In the genomic region with DNA sequence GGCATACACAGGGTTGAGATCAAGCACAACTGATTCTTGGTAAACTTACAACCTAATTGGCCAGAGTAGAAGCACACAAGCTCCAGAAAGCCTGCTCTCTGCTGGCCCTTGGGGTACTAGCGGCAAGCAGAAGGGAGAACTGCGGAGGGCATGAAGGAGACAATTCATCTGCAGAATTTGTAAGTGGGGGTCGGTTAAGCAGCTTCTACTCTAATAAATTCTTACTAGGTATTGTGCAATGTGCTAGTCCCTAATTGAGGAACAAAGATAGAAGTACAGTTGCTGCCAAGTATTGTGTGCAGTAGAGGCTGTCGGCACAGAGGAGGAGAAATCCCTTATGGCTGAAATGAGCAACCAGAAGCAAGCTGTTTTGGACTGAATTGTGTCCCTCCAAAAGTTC, we compare ENCODE assay signal across 1 cellular context.
TF ChIP-seq lines count a peak whose summit lies in the region.

No MANE protein-coding gene starts in this region.

TF ChIP-seq in H1, 55 proteins besides CTCF, POLR2A, EP300 and RAD21 (continued from another document):
- TF ChIP-seq EZH2 (IDR thresholded peaks at IDR 0.05; ENCODE audit: low read depth, low read length, severe bottlenecking): no peak
- no peak for TF ChIP-seq CHD1 (IDR thresholded peaks at IDR 0.05; ENCODE audit: low read depth, low read length)
- no peak for TF ChIP-seq SRF (IDR thresholded peaks at IDR 0.05; ENCODE audit: low read depth, low read length)
- TF ChIP-seq TAF7 (optimal IDR thresholded peaks at IDR 0.05; ENCODE audit: borderline replicate concordance, low read depth, low read length): no peak
- TF ChIP-seq GTF2F1 (IDR thresholded peaks at IDR 0.05; ENCODE audit: borderline replicate concordance, low read depth, low read length): no peak
- TF ChIP-seq RNF2 (IDR thresholded peaks at IDR 0.05; ENCODE audit: borderline replicate concordance, low read depth, low read length, missing control alignments, poor library complexity, severe bottlenecking): no peak
- TF ChIP-seq, protein P1, sequence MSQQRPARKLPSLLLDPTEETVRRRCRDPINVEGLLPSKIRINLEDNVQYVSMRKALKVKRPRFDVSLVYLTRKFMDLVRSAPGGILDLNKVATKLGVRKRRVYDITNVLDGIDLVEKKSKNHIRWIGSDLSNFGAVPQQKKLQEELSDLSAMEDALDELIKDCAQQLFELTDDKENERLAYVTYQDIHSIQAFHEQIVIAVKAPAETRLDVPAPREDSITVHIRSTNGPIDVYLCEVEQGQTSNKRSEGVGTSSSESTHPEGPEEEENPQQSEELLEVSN (IDR thresholded peaks at IDR 0.05): no peak
- no peak for TF ChIP-seq CBX8 (IDR thresholded peaks at IDR 0.05; ENCODE audit: borderline replicate concordance, low read depth, low read length)
- no peak for TF ChIP-seq FOSL1 (IDR thresholded peaks at IDR 0.05; ENCODE audit: insufficient read depth, low read depth, low read length)
- TF ChIP-seq, protein P2, sequence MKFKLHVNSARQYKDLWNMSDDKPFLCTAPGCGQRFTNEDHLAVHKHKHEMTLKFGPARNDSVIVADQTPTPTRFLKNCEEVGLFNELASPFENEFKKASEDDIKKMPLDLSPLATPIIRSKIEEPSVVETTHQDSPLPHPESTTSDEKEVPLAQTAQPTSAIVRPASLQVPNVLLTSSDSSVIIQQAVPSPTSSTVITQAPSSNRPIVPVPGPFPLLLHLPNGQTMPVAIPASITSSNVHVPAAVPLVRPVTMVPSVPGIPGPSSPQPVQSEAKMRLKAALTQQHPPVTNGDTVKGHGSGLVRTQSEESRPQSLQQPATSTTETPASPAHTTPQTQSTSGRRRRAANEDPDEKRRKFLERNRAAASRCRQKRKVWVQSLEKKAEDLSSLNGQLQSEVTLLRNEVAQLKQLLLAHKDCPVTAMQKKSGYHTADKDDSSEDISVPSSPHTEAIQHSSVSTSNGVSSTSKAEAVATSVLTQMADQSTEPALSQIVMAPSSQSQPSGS (IDR thresholded peaks at IDR 0.05; ENCODE audit: low read length): no peak
- TF ChIP-seq RFX5 (IDR thresholded peaks at IDR 0.05; ENCODE audit: borderline replicate concordance, low read depth, low read length): no peak
- TF ChIP-seq, protein P3, sequence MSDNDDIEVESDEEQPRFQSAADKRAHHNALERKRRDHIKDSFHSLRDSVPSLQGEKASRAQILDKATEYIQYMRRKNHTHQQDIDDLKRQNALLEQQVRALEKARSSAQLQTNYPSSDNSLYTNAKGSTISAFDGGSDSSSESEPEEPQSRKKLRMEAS (IDR thresholded peaks at IDR 0.05): no peak
- TF ChIP-seq SP4 (IDR thresholded peaks at IDR 0.05; ENCODE audit: low read length): no peak
- no peak for TF ChIP-seq TBP (IDR thresholded peaks at IDR 0.05; ENCODE audit: low read depth, low read length)
- TF ChIP-seq ZNF274 (IDR thresholded peaks at IDR 0.05; ENCODE audit: borderline replicate concordance, extremely low read depth, low read length): no peak
- no peak for TF ChIP-seq MAFK (IDR thresholded peaks at IDR 0.05; ENCODE audit: low read depth, low read length)
